ENCODE assay signal across 30 cellular contexts in genomic region chr9:87357600-87357999, GRCh38.
"Had no signal": no experiment of that assay in that cellular context is flagged by ENCODE, and none has a peak within 500 bp of the region (broad histone marks: within the 10 kb centered on the region; RNA-seq: fewer than 3 reads in every experiment).

No MANE protein-coding gene starts in this region.

- FAIRE-seq: bronchial epithelial cell, TTC549 had no signal

- DNase-seq: activated B cell treated with CpG ODN at 0.5 μM for 24 hours; activated CD4-positive, alpha-beta memory T cell treated with anti-CD3 and anti-CD28 coated beads, Interleukin-2, amount 10 ng/mL, durations not matched to agents 7 days and 5 days; activated CD4-positive, alpha-beta T cell treated with anti-CD3 and anti-CD28 coated beads for 4 hours; activated CD4-positive, alpha-beta T cell treated with anti-CD3 and anti-CD28 coated beads, Interleukin-2, amount 10 ng/mL, durations not matched to agents 7 days and 5 days; activated CD4-positive, alpha-beta T cell treated with anti-CD3 and anti-CD28 coated beads, Interleukin-2, amount 50 U/mL, for 48 hours; activated CD8-positive, alpha-beta memory T cell treated with anti-CD3 and anti-CD28 coated beads for 24 hours; activated CD8-positive, alpha-beta memory T cell treated with anti-CD3 and anti-CD28 coated beads, Interleukin-2, amount 10 ng/mL, durations not matched to agents 7 days and 5 days; activated CD8-positive, alpha-beta memory T cell treated with anti-CD3 and anti-CD28 coated beads, Interleukin-2, amount 50 U/mL, for 48 hours; activated CD8-positive, alpha-beta T cell treated with anti-CD3 and anti-CD28 coated beads, Interleukin-2, amount 10 ng/mL, durations not matched to agents 7 days and 5 days; activated effector memory CD4-positive, alpha-beta T cell treated with Interleukin-2 at 50 U/mL for 16 hours; activated gamma-delta T cell; activated naive CD4-positive, alpha-beta T cell treated with anti-CD3 and anti-CD28 coated beads, Interleukin-2, amount 10 ng/mL, durations not matched to agents 7 days and 5 days; activated naive CD4-positive, alpha-beta T cell treated with Interleukin-2 at 50 U/mL for 16 hours; activated naive CD8-positive, alpha-beta T cell treated with anti-CD3 and anti-CD28 coated beads, Interleukin-2, amount 10 ng/mL, durations not matched to agents 7 days and 5 days; activated naive CD8-positive, alpha-beta T cell treated with anti-CD3 and anti-CD28 coated beads, Interleukin-2, amount 50 U/mL, for 24 hours; activated T-cell treated with anti-CD3 and anti-CD28 coated beads, Interleukin-2, amount 50 U/mL, for 24 hours; activated T-cell treated with anti-CD3 and anti-CD28 coated beads, Interleukin-2, amount 50 U/mL, for 48 hours; amygdala; anterior cingulate cortex; caudate nucleus; cerebellar nuclear complex; T-helper 1 cell; T-helper 2 cell; T-helper 9 cell had no signal

- H3K4me1 ChIP-seq: ascending aorta had no signal

- H3K36me3 ChIP-seq: ascending aorta, cardiac muscle cell had no signal

- H3K27ac ChIP-seq: ascending aorta, cardiac muscle cell, VCaP had no signal

- H3K4me3 ChIP-seq: ascending aorta, cardiac muscle cell had no signal

- ATAC-seq: activated CD4-positive, CD25-positive, alpha-beta regulatory T cell treated with anti-CD3 and anti-CD28 coated beads, Interleukin-2, amount 50 U/mL, for 24 hours; activated CD8-positive, alpha-beta memory T cell treated with anti-CD3 and anti-CD28 coated beads, Interleukin-2, amount 10 ng/mL, durations not matched to agents 7 days and 5 days; activated CD8-positive, alpha-beta T cell treated with anti-CD3 and anti-CD28 coated beads, Interleukin-2, amount 10 ng/mL, durations not matched to agents 7 days and 5 days; activated naive CD8-positive, alpha-beta T cell treated with anti-CD3 and anti-CD28 coated beads, Interleukin-2, amount 50 U/mL, for 24 hours had no signal
